Comparison of ENCODE assay signal across 1 cellular context in the genomic region with DNA sequence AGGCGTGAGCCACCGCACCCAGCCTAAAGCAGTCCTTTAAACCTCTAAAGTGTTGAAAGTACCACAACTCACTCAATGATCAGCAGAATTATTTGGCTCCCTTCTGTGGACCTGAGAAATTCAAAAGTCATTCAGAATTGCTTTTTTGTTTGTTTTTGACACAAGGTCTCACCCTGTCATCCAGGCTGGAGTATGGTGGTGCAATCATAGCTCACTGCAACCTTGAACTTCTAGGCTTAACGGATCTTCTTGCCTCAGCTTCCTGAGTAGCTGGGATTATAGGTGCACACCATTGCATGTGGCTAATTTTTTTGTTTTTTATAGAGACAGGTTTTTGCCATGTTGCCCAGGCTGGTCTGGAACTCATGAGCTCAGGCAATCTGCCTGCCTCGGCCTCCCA.
A peak's percentile ranks its signal among the peaks of the same experiment; 100 is the strongest.
TF ChIP-seq lines count a peak whose summit lies in the region.

No MANE protein-coding gene starts in this region.

TF ChIP-seq in HepG2, 621 proteins besides CTCF, POLR2A, EP300 and RAD21 (continued from another document and continues in another):
- TF ChIP-seq, protein P1, sequence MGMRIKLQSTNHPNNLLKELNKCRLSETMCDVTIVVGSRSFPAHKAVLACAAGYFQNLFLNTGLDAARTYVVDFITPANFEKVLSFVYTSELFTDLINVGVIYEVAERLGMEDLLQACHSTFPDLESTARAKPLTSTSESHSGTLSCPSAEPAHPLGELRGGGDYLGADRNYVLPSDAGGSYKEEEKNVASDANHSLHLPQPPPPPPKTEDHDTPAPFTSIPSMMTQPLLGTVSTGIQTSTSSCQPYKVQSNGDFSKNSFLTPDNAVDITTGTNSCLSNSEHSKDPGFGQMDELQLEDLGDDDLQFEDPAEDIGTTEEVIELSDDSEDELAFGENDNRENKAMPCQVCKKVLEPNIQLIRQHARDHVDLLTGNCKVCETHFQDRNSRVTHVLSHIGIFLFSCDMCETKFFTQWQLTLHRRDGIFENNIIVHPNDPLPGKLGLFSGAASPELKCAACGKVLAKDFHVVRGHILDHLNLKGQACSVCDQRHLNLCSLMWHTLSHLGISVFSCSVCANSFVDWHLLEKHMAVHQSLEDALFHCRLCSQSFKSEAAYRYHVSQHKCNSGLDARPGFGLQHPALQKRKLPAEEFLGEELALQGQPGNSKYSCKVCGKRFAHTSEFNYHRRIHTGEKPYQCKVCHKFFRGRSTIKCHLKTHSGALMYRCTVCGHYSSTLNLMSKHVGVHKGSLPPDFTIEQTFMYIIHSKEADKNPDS (CRISPR knock-in tag; IDR thresholded peaks at IDR 0.05), result no peak
- TF ChIP-seq HMG20A (CRISPR knock-in tag; IDR thresholded peaks at IDR 0.05; ENCODE audit: borderline replicate concordance) (peak; percentile 61; the same call in 1 of the 2 replicates), SIX1 (CRISPR knock-in tag; IDR thresholded peaks at IDR 0.05; ENCODE audit: borderline replicate concordance) (no peak), RXRB (CRISPR knock-in tag; IDR thresholded peaks at IDR 0.05; ENCODE audit: borderline replicate concordance) (0 out of 2 replicates have a peak, but pooled peaks have one; percentile 25), HDAC2 (CRISPR knock-in tag; IDR thresholded peaks at IDR 0.05) (peak; percentile 57; the same call in 1 of the 2 replicates), ZFY (CRISPR knock-in tag; IDR thresholded peaks at IDR 0.05) (no peak), SALL1 (CRISPR knock-in tag; IDR thresholded peaks at IDR 0.05) (peak; percentile 76), ZFP41 (CRISPR knock-in tag; IDR thresholded peaks at IDR 0.05; ENCODE audit: borderline replicate concordance) (no peak), ADNP (CRISPR knock-in tag; IDR thresholded peaks at IDR 0.05) (no peak), PCBP1 (IDR thresholded peaks at IDR 0.05; ENCODE audit: borderline replicate concordance, low read depth, low read length) (no peak), HNRNPUL1 (IDR thresholded peaks at IDR 0.05; ENCODE audit: low read depth, low read length) (no peak), CEBPB (IDR thresholded peaks at IDR 0.05; ENCODE audit: borderline replicate concordance, low read depth, low read length) (peak; percentile 94), ZNF138 (CRISPR knock-in tag; IDR thresholded peaks at IDR 0.05; ENCODE audit: low read depth) (no peak), ZNF260 (CRISPR knock-in tag; IDR thresholded peaks at IDR 0.05; ENCODE audit: borderline replicate concordance, low read depth) (no peak), FOSL2 (CRISPR knock-in tag; IDR thresholded peaks at IDR 0.05) (peak; percentile 82), YEATS4 (CRISPR knock-in tag; IDR thresholded peaks at IDR 0.05; ENCODE audit: borderline replicate concordance) (no peak), SMARCC2 (IDR thresholded peaks at IDR 0.05) (no peak), FOXJ3 (CRISPR knock-in tag; IDR thresholded peaks at IDR 0.05; ENCODE audit: borderline replicate concordance) (peak; percentile 66; the same call in 1 of the 2 replicates), YEATS2 (CRISPR knock-in tag; IDR thresholded peaks at IDR 0.05; ENCODE audit: borderline replicate concordance) (0 out of 2 replicates have a peak, but pooled peaks have one; percentile 45), KLF6 (CRISPR knock-in tag; IDR thresholded peaks at IDR 0.05) (0 out of 2 replicates have a peak, but pooled peaks have one; percentile 23), ZNF460 (CRISPR knock-in tag; IDR thresholded peaks at IDR 0.05; ENCODE audit: borderline replicate concordance) (peak; percentile 17; the same call in 1 of the 2 replicates), CENPX (CRISPR knock-in tag; IDR thresholded peaks at IDR 0.05) (no peak), MEIS2 (CRISPR knock-in tag; IDR thresholded peaks at IDR 0.05) (peak; percentile 66; the same call in 1 of the 2 replicates), SOX5 (CRISPR knock-in tag; IDR thresholded peaks at IDR 0.05; ENCODE audit: borderline replicate concordance) (peak; percentile 49; the same call in 1 of the 2 replicates), BCL6 (CRISPR knock-in tag; IDR thresholded peaks at IDR 0.05) (peak; percentile 79), HMG20B (CRISPR knock-in tag; conservative IDR thresholded peaks at IDR 0.05) (no peak), SOX6 (IDR thresholded peaks at IDR 0.05) (no peak), SOX6 (CRISPR knock-in tag; IDR thresholded peaks at IDR 0.05) (peak; percentile 42; the same call in 1 of the 2 replicates), ISL2 (CRISPR knock-in tag; IDR thresholded peaks at IDR 0.05) (peak; percentile 49; the same call in 1 of the 2 replicates), MED1 (CRISPR knock-in tag; IDR thresholded peaks at IDR 0.05) (peak; percentile 68; the same call in 1 of the 2 replicates), CBX5 (CRISPR knock-in tag; IDR thresholded peaks at IDR 0.05; ENCODE audit: borderline replicate concordance) (0 out of 2 replicates have a peak, but pooled peaks have one; percentile 54), SOX13 (IDR thresholded peaks at IDR 0.05) (no peak), SOX13 (CRISPR knock-in tag; conservative IDR thresholded peaks at IDR 0.05 in 1 of 2, IDR thresholded peaks at IDR 0.05 in 1 of 2) (peak in 1 of 2 experiments; percentile 67; a peak in 2 of 4 replicates), HNF4A (CRISPR knock-in tag; IDR thresholded peaks at IDR 0.05) (peak; percentile 73), ZEB1 (IDR thresholded peaks at IDR 0.05; ENCODE audit: insufficient replicate concordance, low read depth) (no peak), KLF11 (CRISPR knock-in tag; IDR thresholded peaks at IDR 0.05) (no peak), GATAD2A (CRISPR knock-in tag; IDR thresholded peaks at IDR 0.05) (peak; percentile 80; the same call in 1 of the 2 replicates), PHF5A (CRISPR knock-in tag; IDR thresholded peaks at IDR 0.05; ENCODE audit: low read depth, unreplicated experiment) (no peak)
- TF ChIP-seq, protein P2, sequence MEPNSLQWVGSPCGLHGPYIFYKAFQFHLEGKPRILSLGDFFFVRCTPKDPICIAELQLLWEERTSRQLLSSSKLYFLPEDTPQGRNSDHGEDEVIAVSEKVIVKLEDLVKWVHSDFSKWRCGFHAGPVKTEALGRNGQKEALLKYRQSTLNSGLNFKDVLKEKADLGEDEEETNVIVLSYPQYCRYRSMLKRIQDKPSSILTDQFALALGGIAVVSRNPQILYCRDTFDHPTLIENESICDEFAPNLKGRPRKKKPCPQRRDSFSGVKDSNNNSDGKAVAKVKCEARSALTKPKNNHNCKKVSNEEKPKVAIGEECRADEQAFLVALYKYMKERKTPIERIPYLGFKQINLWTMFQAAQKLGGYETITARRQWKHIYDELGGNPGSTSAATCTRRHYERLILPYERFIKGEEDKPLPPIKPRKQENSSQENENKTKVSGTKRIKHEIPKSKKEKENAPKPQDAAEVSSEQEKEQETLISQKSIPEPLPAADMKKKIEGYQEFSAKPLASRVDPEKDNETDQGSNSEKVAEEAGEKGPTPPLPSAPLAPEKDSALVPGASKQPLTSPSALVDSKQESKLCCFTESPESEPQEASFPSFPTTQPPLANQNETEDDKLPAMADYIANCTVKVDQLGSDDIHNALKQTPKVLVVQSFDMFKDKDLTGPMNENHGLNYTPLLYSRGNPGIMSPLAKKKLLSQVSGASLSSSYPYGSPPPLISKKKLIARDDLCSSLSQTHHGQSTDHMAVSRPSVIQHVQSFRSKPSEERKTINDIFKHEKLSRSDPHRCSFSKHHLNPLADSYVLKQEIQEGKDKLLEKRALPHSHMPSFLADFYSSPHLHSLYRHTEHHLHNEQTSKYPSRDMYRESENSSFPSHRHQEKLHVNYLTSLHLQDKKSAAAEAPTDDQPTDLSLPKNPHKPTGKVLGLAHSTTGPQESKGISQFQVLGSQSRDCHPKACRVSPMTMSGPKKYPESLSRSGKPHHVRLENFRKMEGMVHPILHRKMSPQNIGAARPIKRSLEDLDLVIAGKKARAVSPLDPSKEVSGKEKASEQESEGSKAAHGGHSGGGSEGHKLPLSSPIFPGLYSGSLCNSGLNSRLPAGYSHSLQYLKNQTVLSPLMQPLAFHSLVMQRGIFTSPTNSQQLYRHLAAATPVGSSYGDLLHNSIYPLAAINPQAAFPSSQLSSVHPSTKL (CRISPR knock-in tag; IDR thresholded peaks at IDR 0.05), result peak; percentile 90
- TF ChIP-seq, protein P3, sequence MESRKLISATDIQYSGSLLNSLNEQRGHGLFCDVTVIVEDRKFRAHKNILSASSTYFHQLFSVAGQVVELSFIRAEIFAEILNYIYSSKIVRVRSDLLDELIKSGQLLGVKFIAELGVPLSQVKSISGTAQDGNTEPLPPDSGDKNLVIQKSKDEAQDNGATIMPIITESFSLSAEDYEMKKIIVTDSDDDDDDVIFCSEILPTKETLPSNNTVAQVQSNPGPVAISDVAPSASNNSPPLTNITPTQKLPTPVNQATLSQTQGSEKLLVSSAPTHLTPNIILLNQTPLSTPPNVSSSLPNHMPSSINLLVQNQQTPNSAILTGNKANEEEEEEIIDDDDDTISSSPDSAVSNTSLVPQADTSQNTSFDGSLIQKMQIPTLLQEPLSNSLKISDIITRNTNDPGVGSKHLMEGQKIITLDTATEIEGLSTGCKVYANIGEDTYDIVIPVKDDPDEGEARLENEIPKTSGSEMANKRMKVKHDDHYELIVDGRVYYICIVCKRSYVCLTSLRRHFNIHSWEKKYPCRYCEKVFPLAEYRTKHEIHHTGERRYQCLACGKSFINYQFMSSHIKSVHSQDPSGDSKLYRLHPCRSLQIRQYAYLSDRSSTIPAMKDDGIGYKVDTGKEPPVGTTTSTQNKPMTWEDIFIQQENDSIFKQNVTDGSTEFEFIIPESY (CRISPR knock-in tag; IDR thresholded peaks at IDR 0.05), result 0 out of 2 replicates have a peak, but pooled peaks have one; percentile 39
- TF ChIP-seq, protein P4, sequence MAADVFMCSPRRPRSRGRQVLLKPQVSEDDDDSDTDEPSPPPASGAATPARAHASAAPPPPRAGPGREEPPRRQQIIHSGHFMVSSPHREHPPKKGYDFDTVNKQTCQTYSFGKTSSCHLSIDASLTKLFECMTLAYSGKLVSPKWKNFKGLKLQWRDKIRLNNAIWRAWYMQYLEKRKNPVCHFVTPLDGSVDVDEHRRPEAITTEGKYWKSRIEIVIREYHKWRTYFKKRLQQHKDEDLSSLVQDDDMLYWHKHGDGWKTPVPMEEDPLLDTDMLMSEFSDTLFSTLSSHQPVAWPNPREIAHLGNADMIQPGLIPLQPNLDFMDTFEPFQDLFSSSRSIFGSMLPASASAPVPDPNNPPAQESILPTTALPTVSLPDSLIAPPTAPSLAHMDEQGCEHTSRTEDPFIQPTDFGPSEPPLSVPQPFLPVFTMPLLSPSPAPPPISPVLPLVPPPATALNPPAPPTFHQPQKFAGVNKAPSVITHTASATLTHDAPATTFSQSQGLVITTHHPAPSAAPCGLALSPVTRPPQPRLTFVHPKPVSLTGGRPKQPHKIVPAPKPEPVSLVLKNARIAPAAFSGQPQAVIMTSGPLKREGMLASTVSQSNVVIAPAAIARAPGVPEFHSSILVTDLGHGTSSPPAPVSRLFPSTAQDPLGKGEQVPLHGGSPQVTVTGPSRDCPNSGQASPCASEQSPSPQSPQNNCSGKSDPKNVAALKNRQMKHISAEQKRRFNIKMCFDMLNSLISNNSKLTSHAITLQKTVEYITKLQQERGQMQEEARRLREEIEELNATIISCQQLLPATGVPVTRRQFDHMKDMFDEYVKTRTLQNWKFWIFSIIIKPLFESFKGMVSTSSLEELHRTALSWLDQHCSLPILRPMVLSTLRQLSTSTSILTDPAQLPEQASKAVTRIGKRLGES (CRISPR knock-in tag; IDR thresholded peaks at IDR 0.05; ENCODE audit: borderline replicate concordance), result no peak
- TF ChIP-seq, protein P5, sequence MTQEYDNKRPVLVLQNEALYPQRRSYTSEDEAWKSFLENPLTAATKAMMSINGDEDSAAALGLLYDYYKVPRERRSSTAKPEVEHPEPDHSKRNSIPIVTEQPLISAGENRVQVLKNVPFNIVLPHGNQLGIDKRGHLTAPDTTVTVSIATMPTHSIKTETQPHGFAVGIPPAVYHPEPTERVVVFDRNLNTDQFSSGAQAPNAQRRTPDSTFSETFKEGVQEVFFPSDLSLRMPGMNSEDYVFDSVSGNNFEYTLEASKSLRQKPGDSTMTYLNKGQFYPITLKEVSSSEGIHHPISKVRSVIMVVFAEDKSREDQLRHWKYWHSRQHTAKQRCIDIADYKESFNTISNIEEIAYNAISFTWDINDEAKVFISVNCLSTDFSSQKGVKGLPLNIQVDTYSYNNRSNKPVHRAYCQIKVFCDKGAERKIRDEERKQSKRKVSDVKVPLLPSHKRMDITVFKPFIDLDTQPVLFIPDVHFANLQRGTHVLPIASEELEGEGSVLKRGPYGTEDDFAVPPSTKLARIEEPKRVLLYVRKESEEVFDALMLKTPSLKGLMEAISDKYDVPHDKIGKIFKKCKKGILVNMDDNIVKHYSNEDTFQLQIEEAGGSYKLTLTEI (CRISPR knock-in tag; conservative IDR thresholded peaks at IDR 0.05), result no peak
- TF ChIP-seq, protein P6, sequence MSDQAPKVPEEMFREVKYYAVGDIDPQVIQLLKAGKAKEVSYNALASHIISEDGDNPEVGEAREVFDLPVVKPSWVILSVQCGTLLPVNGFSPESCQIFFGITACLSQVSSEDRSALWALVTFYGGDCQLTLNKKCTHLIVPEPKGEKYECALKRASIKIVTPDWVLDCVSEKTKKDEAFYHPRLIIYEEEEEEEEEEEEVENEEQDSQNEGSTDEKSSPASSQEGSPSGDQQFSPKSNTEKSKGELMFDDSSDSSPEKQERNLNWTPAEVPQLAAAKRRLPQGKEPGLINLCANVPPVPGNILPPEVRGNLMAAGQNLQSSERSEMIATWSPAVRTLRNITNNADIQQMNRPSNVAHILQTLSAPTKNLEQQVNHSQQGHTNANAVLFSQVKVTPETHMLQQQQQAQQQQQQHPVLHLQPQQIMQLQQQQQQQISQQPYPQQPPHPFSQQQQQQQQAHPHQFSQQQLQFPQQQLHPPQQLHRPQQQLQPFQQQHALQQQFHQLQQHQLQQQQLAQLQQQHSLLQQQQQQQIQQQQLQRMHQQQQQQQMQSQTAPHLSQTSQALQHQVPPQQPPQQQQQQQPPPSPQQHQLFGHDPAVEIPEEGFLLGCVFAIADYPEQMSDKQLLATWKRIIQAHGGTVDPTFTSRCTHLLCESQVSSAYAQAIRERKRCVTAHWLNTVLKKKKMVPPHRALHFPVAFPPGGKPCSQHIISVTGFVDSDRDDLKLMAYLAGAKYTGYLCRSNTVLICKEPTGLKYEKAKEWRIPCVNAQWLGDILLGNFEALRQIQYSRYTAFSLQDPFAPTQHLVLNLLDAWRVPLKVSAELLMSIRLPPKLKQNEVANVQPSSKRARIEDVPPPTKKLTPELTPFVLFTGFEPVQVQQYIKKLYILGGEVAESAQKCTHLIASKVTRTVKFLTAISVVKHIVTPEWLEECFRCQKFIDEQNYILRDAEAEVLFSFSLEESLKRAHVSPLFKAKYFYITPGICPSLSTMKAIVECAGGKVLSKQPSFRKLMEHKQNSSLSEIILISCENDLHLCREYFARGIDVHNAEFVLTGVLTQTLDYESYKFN (CRISPR knock-in tag; conservative IDR thresholded peaks at IDR 0.05), result peak; percentile 58; the same call in 1 of the 2 replicates
- TF ChIP-seq, protein P7, sequence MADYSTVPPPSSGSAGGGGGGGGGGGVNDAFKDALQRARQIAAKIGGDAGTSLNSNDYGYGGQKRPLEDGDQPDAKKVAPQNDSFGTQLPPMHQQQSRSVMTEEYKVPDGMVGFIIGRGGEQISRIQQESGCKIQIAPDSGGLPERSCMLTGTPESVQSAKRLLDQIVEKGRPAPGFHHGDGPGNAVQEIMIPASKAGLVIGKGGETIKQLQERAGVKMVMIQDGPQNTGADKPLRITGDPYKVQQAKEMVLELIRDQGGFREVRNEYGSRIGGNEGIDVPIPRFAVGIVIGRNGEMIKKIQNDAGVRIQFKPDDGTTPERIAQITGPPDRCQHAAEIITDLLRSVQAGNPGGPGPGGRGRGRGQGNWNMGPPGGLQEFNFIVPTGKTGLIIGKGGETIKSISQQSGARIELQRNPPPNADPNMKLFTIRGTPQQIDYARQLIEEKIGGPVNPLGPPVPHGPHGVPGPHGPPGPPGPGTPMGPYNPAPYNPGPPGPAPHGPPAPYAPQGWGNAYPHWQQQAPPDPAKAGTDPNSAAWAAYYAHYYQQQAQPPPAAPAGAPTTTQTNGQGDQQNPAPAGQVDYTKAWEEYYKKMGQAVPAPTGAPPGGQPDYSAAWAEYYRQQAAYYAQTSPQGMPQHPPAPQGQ (CRISPR knock-in tag; IDR thresholded peaks at IDR 0.05; ENCODE audit: borderline replicate concordance), result no peak
